Comparison of ENCODE assay signal across 8 cellular contexts in the genomic region with DNA sequence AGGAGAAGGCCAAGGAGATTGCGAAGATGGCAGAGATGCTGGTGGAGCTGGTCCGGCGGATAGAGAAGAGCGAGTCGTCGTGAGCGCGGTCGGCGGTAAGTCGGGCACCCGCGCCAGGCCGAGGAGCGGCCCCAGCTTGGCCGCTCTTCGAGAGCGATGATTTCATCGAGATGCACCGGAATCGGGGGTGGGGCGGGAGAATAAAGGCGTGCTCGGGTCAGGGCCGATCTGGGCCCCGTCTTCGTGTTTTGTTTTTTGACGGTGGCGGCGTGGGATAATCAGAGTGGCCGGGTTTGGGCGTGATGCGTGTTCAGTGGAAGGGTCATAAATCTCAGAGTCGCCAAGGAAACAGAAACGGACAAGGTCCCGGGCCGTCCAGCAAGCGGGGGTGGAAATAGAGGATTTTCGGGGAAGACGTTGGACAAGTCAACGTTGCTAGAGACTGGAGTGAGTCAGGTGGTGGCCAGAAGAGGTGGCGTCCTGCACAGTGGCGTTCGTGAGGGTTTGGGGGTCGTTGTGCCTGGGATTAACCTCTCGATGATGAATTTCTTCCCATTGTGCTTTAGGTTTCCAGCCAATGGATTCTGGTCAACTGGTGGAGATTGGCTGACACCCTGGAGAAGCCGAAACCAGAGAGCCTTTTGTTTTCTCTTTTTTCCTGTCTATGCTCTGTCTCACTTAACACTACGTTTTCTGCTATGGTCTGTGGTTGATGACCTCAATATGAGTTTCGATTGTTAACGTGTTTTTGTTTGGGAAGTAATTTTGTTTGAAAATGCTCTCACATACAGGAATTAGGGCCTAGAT. TPM values are rescaled to one million over a fixed set of nuclear protein-coding genes. Genes with fewer than 3 reads are reported as not detected.
DNase-seq lines count a peak whose midpoint lies in the region; TF ChIP-seq lines count a peak whose summit lies in the region.

No MANE protein-coding gene starts in this region.

- peak overlapping the region; percentile 97 for H3K27ac ChIP-seq in neutrophil

- no peak for TF ChIP-seq CTCF in neutrophil (IDR thresholded peaks at IDR 0.05)

- H3K4me3 ChIP-seq in H7 (ENCODE audit: insufficient read depth, low read depth, low read length) (peak overlapping the region; percentile 98), neutrophil (ENCODE audit: low read depth in 1 of 2, low read length in 1 of 2) (peak overlapping the region; percentile 73 to 80)

- no peaks in the 10 kb centered on the region for H3K27me3 ChIP-seq in H7 (ENCODE audit: control insufficient read depth, insufficient read depth, low read length)
- no peaks in the 10 kb centered on the region for H3K27me3 ChIP-seq in neutrophil

- no peaks in the 10 kb centered on the region for H3K9me3 ChIP-seq in neutrophil

- H3K4me1 ChIP-seq in neutrophil (ENCODE audit: control insufficient read depth in 1 of 2, insufficient read depth in 1 of 2, low read depth in 1 of 2, low read length in 1 of 2): peaks cover 25 to 26% of the 10 kb centered on the region in 2 experiments

- H3K36me3 ChIP-seq in H7 (replicated peaks; ENCODE audit: control insufficient read depth, insufficient read depth, low read length) (peaks cover 10% of the 10 kb centered on the region), neutrophil (peaks cover 19% of the 10 kb centered on the region)

- DNase-seq in GM04503 (ENCODE audit: low read depth) (peak; percentile 13), H7 (peak; percentile 67), MV-4-11 (lab: John Stamatoyannopoulos, UW) (peak; percentile 57), foreskin melanocyte (peak; percentile 41), NCI-H446 treated with DMSO at 0.1 percent for 48 hours (lab: John Stamatoyannopoulos, UW) (no peak), retina (no peak)
- peak; percentile 29 for DNase-seq in activated T-helper 9 cell treated with anti-CD3 and anti-CD28 coated beads, Interleukin-2, amount 50 U/mL, for 16 hours (ENCODE audit: low read depth)

RNA-seq across cellular contexts. Expression of gene MRFAP1, which starts 0.9 kb away (rescaled TPM):
- total RNA-seq in H7 (2014; rRNA removed; shearing (Covaris generic)): 82.2 and 83.2 TPM in 2 replicates

RNA-seq across cellular contexts. Expression of gene S100P, which starts 52.3 kb away (rescaled TPM):
- not detected in 2 replicates for total RNA-seq in H7 (2014; rRNA removed; shearing (Covaris generic))

Comparison
In these comparisons a context has a peak if more than half of its experiments do, and no peak if none do; other contexts are left out.
1. DNase-seq: peak in GM04503 (single experiment), H7 (single experiment), MV-4-11 (single experiment), activated T-helper 9 cell treated with anti-CD3 and anti-CD28 coated beads, Interleukin-2, amount 50 U/mL, for 16 hours (single experiment) and foreskin melanocyte (single experiment); none in NCI-H446 treated with DMSO at 0.1 percent for 48 hours (single experiment) and retina (single experiment).